In the genomic region with DNA sequence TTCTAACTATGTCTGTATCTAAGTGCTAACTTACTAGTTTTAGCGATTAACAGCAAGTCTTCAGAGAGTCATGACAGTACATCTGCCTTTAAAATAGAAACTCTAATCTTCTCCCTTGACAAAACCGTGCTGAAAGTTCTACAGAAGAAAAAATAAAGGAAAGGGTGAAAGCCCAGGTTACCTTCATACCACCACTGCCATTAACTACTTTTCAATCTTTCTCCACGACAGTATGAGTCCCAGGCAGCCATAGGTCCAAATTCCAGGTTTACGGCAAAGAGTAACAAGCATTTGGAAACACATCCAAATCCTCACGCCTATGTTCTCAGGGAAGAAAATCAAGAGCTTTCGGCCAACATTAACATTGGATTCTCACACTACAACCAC, we compare ENCODE assay signal across 9 cellular contexts. TPM values are rescaled to one million over a fixed set of nuclear protein-coding genes. Genes with fewer than 3 reads are reported as not detected.
DNase-seq lines count a peak whose midpoint lies in the region; FAIRE-seq and TF ChIP-seq lines count a peak whose summit lies in the region.
"Had no signal": no experiment of that assay in that cellular context is flagged by ENCODE, and none has a peak within 500 bp of the region (broad histone marks: within the 10 kb centered on the region; RNA-seq: fewer than 3 reads in every experiment).

No MANE protein-coding gene starts in this region.

- intact Hi-C loops in esophagus squamous epithelium (cut with DNase I), result no loop called here

- TF ChIP-seq CTCF in esophagus squamous epithelium (IDR thresholded peaks at IDR 0.05) (no peak), retinal pigment epithelial cell (conservative IDR thresholded peaks at IDR 0.05; ENCODE audit: low read depth, low read length) (no peak)

- WGBS in esophagus squamous epithelium, 2 donors, result 0 to 31% methylated on average over 3 to 6 of the region's 6 CpGs

- no peak for TF ChIP-seq POLR2A in GM12892 (IDR thresholded peaks at IDR 0.05; ENCODE audit: low read depth, low read length)
- TF ChIP-seq POLR2A in esophagus squamous epithelium (IDR thresholded peaks at IDR 0.05), result no peak

- H3K4me3 ChIP-seq in esophagus squamous epithelium (peak overlapping the region; percentile 45 to 69 (median 56)), retinal pigment epithelial cell (ENCODE audit: low read length) (peak overlapping the region; percentile 86)

- FAIRE-seq in GM12892 (lab: Jason Lieb, UNC), result peak; percentile 67

- H3K27ac ChIP-seq in esophagus squamous epithelium, result peak overlapping the region; percentile 89 to 94 (median 91)

- H3K4me1 ChIP-seq in esophagus squamous epithelium, result peaks cover 0 to 14% (median 0%) of the 10 kb centered on the region in 3 donors

- H3K36me3 ChIP-seq in esophagus squamous epithelium, result peaks cover 0 to 9% (median 0%) of the 10 kb centered on the region in 3 donors

- no peaks in the 10 kb centered on the region for H3K9me3 ChIP-seq in esophagus squamous epithelium

- no peak for DNase-seq in GM12892 (ENCODE audit: insufficient read length)
- DNase-seq in RKO (ENCODE audit: low spot score), result peak; percentile 40
- no peak for DNase-seq in esophagus squamous epithelium (lab: John Stamatoyannopoulos, UW)
- no peak for DNase-seq in retinal pigment epithelial cell (ENCODE audit: low read depth)
- DNase-seq in HuH-7.5 (ENCODE audit: low spot score), result no peak
- DNase-seq in effector CD8-positive, alpha-beta T cell (lab: John Stamatoyannopoulos, UW), result no peak
- DNase-seq in middle frontal gyrus (ENCODE audit: extremely low spot score, low spot score), result no peak
- no peak for DNase-seq in mucosa of gallbladder (ENCODE audit: low spot score)

- H3K27me3 ChIP-seq in esophagus squamous epithelium, result no peaks in the 10 kb centered on the region

RNA-seq across cellular contexts. Expression of gene ZCCHC13, which starts 12.4 kb away (rescaled TPM):
- polyA plus RNA-seq in GM12892 (2012; ENCODE audit: missing spikeins), result not detected
- total RNA-seq in esophagus squamous epithelium (not detected), mucosa of gallbladder (not detected)
- total RNA-seq: SK-MEL-5 had no signal
